ENCODE assay signal across 12 cellular contexts in genomic region chr17:50331085-50331791, GRCh38. TPM values are rescaled to one million over a fixed set of nuclear protein-coding genes. Genes with fewer than 3 reads are reported as not detected.
DNase-seq lines count a peak whose midpoint lies in the region; ATAC-seq and TF ChIP-seq lines count a peak whose summit lies in the region.
"Had no signal": no experiment of that assay in that cellular context is flagged by ENCODE, and none has a peak within 500 bp of the region (broad histone marks: within the 10 kb centered on the region; RNA-seq: fewer than 3 reads in every experiment).

No MANE protein-coding gene starts in this region.

- DNase-seq in BJ (ENCODE audit: low read depth) = peak; percentile 52
- DNase-seq in astrocyte of the spinal cord (ENCODE audit: low read depth, low spot score) = peak; percentile 95
- peak; percentile 45 for DNase-seq in non-pigmented ciliary epithelial cell (ENCODE audit: low read depth)
- DNase-seq in MV-4-11 (lab: John Stamatoyannopoulos, UW) = no peak
- DNase-seq in NCI-H2029 (lab: John Stamatoyannopoulos, UW) = no peak
- DNase-seq: activated T-cell treated with anti-CD3 and anti-CD28 coated beads, Interleukin-2, amount 50 U/mL, for 4 hours; cortex of kidney; NCI-H1930 had no signal

- H3K4me3 ChIP-seq in BJ (ENCODE audit: low read depth, low read length) (no peak overlapping the region), astrocyte of the spinal cord (ENCODE audit: low read depth, low read length) (no peak overlapping the region)
- H3K4me3 ChIP-seq: right atrium auricular region, vagina had no signal

- H3K36me3 ChIP-seq in BJ (ENCODE audit: control insufficient read depth, insufficient read depth, low read length) = no peaks in the 10 kb centered on the region
- H3K36me3 ChIP-seq: right atrium auricular region, vagina had no signal

- POLR2A ChIA-PET in BJ (lab: Charles Lee) = no interaction called here

- no peaks in the 10 kb centered on the region for H3K27me3 ChIP-seq in BJ (ENCODE audit: control insufficient read depth, insufficient read depth, low read length)
- H3K27me3 ChIP-seq: right atrium auricular region, vagina had no signal

- TF ChIP-seq CTCF in BJ (IDR thresholded peaks at IDR 0.05; ENCODE audit: insufficient read depth, low read depth, low read length) = no peak
- no peak for TF ChIP-seq CTCF in astrocyte of the spinal cord (IDR thresholded peaks at IDR 0.05; ENCODE audit: low read depth, low read length)

- in situ Hi-C loops in astrocyte of the spinal cord (cut with HindIII; ENCODE audit: low sequenced_read_pairs) = no loop called here

- ATAC-seq in HG02610 (IDR thresholded peaks at IDR 0.05; ENCODE audit: unreplicated experiment) (peak; percentile 40), HG02571 (IDR thresholded peaks at IDR 0.05; ENCODE audit: unreplicated experiment) (no peak)

- CTCF ChIA-PET in BJ (lab: Yijun Ruan, JAX) = interaction anchor here (0.6 to 2.2 kb wide), 6 partner anchors 11 to 237 kb away, joined by 3 to 7 read pairs (median 3); no protein-coding TSS in a partner anchor

RNA-seq across cellular contexts. Expression of gene XYLT2, which starts 14.7 kb away (rescaled TPM):
- polyA plus RNA-seq in BJ (2011; rRNA removed) = 15.4 and 25.0 TPM in 2 replicates
- polyA minus RNA-seq in BJ (2011; rRNA and poly(A)+ RNA removed) = 21.3 and 29.4 TPM in 2 replicates

RNA-seq across cellular contexts. Expression of gene MRPL27, which starts 41.7 kb away (rescaled TPM):
- 115 and 142 TPM in 2 replicates for polyA plus RNA-seq in BJ (2011; rRNA removed)
- 24.8 and 30.5 TPM in 2 replicates for polyA minus RNA-seq in BJ (2011; rRNA and poly(A)+ RNA removed)

RNA-seq across cellular contexts. Expression of gene EME1, which starts 41.8 kb away (rescaled TPM):
- polyA plus RNA-seq in BJ (2011; rRNA removed) = 5.3 and 5.9 TPM in 2 replicates
- 2.2 and 2.6 TPM in 2 replicates for polyA minus RNA-seq in BJ (2011; rRNA and poly(A)+ RNA removed)

RNA-seq across cellular contexts. Expression of gene TMEM92, which starts 57.0 kb away (rescaled TPM):
- polyA plus RNA-seq in BJ (2011; rRNA removed) = 0.58 and 0.67 TPM in 2 replicates
- 0.10 and 0.33 TPM in 2 replicates for polyA minus RNA-seq in BJ (2011; rRNA and poly(A)+ RNA removed)

Comparison
In these comparisons a context has a peak if more than half of its experiments do, and no peak if none do; other contexts are left out.
1. DNase-seq: peak in BJ (single experiment), astrocyte of the spinal cord (single experiment) and non-pigmented ciliary epithelial cell (single experiment); none in MV-4-11 (single experiment) and NCI-H2029 (single experiment).